In genomic region chr3:10933958-10934481, GRCh38 we compare ENCODE assay signal across 20 cellular contexts. TPM values are rescaled to one million over a fixed set of nuclear protein-coding genes. Genes with fewer than 3 reads are reported as not detected.
DNase-seq lines count a peak whose midpoint lies in the region; ATAC-seq, FAIRE-seq and TF ChIP-seq lines count a peak whose summit lies in the region.
"Had no signal": no experiment of that assay in that cellular context is flagged by ENCODE, and none has a peak within 500 bp of the region (broad histone marks: within the 10 kb centered on the region; RNA-seq: fewer than 3 reads in every experiment).

No MANE protein-coding gene starts in this region.

- POLR2A ChIA-PET in activated CD4-positive, alpha-beta memory T cell treated with anti-CD3 and anti-CD28 coated beads for 36 hours (lab: Charles Lee), result no interaction called here

- H3K36me3 ChIP-seq in right atrium auricular region (no peaks in the 10 kb centered on the region), left ventricle myocardium inferior (no peaks in the 10 kb centered on the region), upper lobe of right lung (no peaks in the 10 kb centered on the region)
- H3K36me3 ChIP-seq: thoracic aorta had no signal

- H3K9me3 Mint-ChIP-seq in activated CD4-positive, alpha-beta memory T cell treated with anti-CD3 and anti-CD28 coated beads for 36 hours, result no peaks in the 10 kb centered on the region
- H3K9me3 Mint-ChIP-seq: activated naive CD4-positive, alpha-beta T cell treated with anti-CD3 and anti-CD28 coated beads for 36 hours; mesothelial cell of epicardium had no signal

- H3K9me3 ChIP-seq in right atrium auricular region (no peaks in the 10 kb centered on the region), left ventricle myocardium inferior (replicated peaks) (no peaks in the 10 kb centered on the region), upper lobe of right lung (no peaks in the 10 kb centered on the region)
- H3K9me3 ChIP-seq: thoracic aorta had no signal

- CTCF ChIA-PET in activated CD4-positive, alpha-beta memory T cell treated with anti-CD3 and anti-CD28 coated beads for 36 hours (lab: Charles Lee), result no interaction called here

- TF ChIP-seq CTCF in right atrium auricular region (IDR thresholded peaks at IDR 0.05) (no peak), left ventricle myocardium inferior (IDR thresholded peaks at IDR 0.05; ENCODE audit: borderline replicate concordance) (no peak), upper lobe of right lung (IDR thresholded peaks at IDR 0.05) (no peak)

- H3K36me3 Mint-ChIP-seq in activated CD4-positive, alpha-beta memory T cell treated with anti-CD3 and anti-CD28 coated beads for 36 hours, result no peaks in the 10 kb centered on the region
- H3K36me3 Mint-ChIP-seq: mesothelial cell of epicardium had no signal

- no peak for FAIRE-seq in RCC 7860 (lab: Jason Lieb, UNC)
- FAIRE-seq: GM18507 had no signal

- H3K4me1 ChIP-seq in right atrium auricular region (no peaks in the 10 kb centered on the region), left ventricle myocardium inferior (no peaks in the 10 kb centered on the region), upper lobe of right lung (no peaks in the 10 kb centered on the region)

- H3K27me3 ChIP-seq in right atrium auricular region (no peaks in the 10 kb centered on the region), left ventricle myocardium inferior (ENCODE audit: low read depth) (peaks cover 63% of the 10 kb centered on the region), upper lobe of right lung (no peaks in the 10 kb centered on the region)
- H3K27me3 ChIP-seq: dorsolateral prefrontal cortex had no signal

- H3K27ac ChIP-seq in right atrium auricular region (no peak overlapping the region), left ventricle myocardium inferior (replicated peaks) (peak overlapping the region; percentile 16), upper lobe of right lung (no peak overlapping the region)
- H3K27ac ChIP-seq: SK-N-MC, thoracic aorta had no signal

- peak; percentile 30 for ATAC-seq in upper lobe of right lung
- ATAC-seq: activated CD4-positive, alpha-beta T cell treated with anti-CD3 and anti-CD28 coated beads for 36 hours had no signal

- no peak overlapping the region for H3K4me3 Mint-ChIP-seq in activated CD4-positive, alpha-beta memory T cell treated with anti-CD3 and anti-CD28 coated beads for 36 hours
- H3K4me3 Mint-ChIP-seq: activated CD4-positive, alpha-beta T cell treated with anti-CD3 and anti-CD28 coated beads for 36 hours; activated naive CD4-positive, alpha-beta T cell treated with anti-CD3 and anti-CD28 coated beads for 36 hours; mesothelial cell of epicardium had no signal

- DNase-seq in cardiac septum (ENCODE audit: low spot score), result peak; percentile 70
- DNase-seq in right atrium auricular region (ENCODE audit: low spot score), result no peak
- peak; percentile 10 for DNase-seq in amniotic epithelial cell (ENCODE audit: low read depth)
- no peak for DNase-seq in left ventricle myocardium inferior
- DNase-seq in upper lobe of right lung, result peak; percentile 61
- no peak for DNase-seq in activated T-cell treated with anti-CD3 and anti-CD28 coated beads, Interleukin-2, amount 50 U/mL, for 1 hour
- no peak for DNase-seq in RCC 7860 (ENCODE audit: low spot score)
- no peak for DNase-seq in activated CD4-positive, alpha-beta memory T cell treated with anti-CD3 and anti-CD28 coated beads for 36 hours
- DNase-seq: activated CD4-positive, alpha-beta T cell treated with anti-CD3 and anti-CD28 coated beads for 36 hours; activated naive CD4-positive, alpha-beta T cell treated with anti-CD3 and anti-CD28 coated beads for 36 hours; DND-41; hippocampal formation; NCI-H1048; NCI-H526 treated with DMSO at 0.1 percent for 48 hours had no signal

- no peak overlapping the region for H3K27ac Mint-ChIP-seq in activated CD4-positive, alpha-beta memory T cell treated with anti-CD3 and anti-CD28 coated beads for 36 hours
- H3K27ac Mint-ChIP-seq: activated CD4-positive, alpha-beta T cell treated with anti-CD3 and anti-CD28 coated beads for 36 hours; activated naive CD4-positive, alpha-beta T cell treated with anti-CD3 and anti-CD28 coated beads for 36 hours; mesothelial cell of epicardium had no signal

- intact Hi-C loops in cardiac septum (cut with DNase I) (no loop called here), left ventricle myocardium inferior (cut with micrococcal nuclease) (no loop called here), upper lobe of right lung (cut with DNase I) (no loop called here)
- intact Hi-C loops in activated CD4-positive, alpha-beta memory T cell treated with anti-CD3 and anti-CD28 coated beads for 36 hours (cut with micrococcal nuclease), result no loop called here

- no peaks in the 10 kb centered on the region for H3K4me1 Mint-ChIP-seq in activated CD4-positive, alpha-beta memory T cell treated with anti-CD3 and anti-CD28 coated beads for 36 hours (ENCODE audit: low read depth)
- H3K4me1 Mint-ChIP-seq: activated CD4-positive, alpha-beta T cell treated with anti-CD3 and anti-CD28 coated beads for 36 hours; mesothelial cell of epicardium had no signal

- H3K4me3 ChIP-seq in right atrium auricular region (no peak overlapping the region), left ventricle myocardium inferior (no peak overlapping the region), upper lobe of right lung (no peak overlapping the region)
- H3K4me3 ChIP-seq: dorsolateral prefrontal cortex, SK-N-MC, thoracic aorta had no signal

- peaks cover under 1% of the 10 kb centered on the region for H3K27me3 Mint-ChIP-seq in activated CD4-positive, alpha-beta memory T cell treated with anti-CD3 and anti-CD28 coated beads for 36 hours
- H3K27me3 Mint-ChIP-seq: activated CD4-positive, alpha-beta T cell treated with anti-CD3 and anti-CD28 coated beads for 36 hours had no signal

RNA-seq across cellular contexts. Expression of gene SLC6A1, which starts 58.5 kb away (rescaled TPM):
- total RNA-seq in cardiac septum, result 2.1 TPM
- 1 to 10 TPM; 1.3 to 4.1 TPM for total RNA-seq in right atrium auricular region
- total RNA-seq in left ventricle myocardium inferior, result 0.77 TPM
- total RNA-seq in upper lobe of right lung, result 0.84 TPM
- total RNA-seq in activated CD4-positive, alpha-beta memory T cell treated with anti-CD3 and anti-CD28 coated beads for 36 hours, result not detected
- total RNA-seq: activated CD4-positive, alpha-beta T cell treated with anti-CD3 and anti-CD28 coated beads for 36 hours; activated naive CD4-positive, alpha-beta T cell treated with anti-CD3 and anti-CD28 coated beads for 36 hours; mesothelial cell of epicardium; renal cortical epithelial cell had no signal

Comparison
In these comparisons a context has a peak if more than half of its experiments do, and no peak if none do; other contexts are left out.
1. DNase-seq: peak in cardiac septum (single experiment), amniotic epithelial cell (single experiment) and upper lobe of right lung (single experiment); none in right atrium auricular region (single experiment), left ventricle myocardium inferior (single experiment), activated T-cell treated with anti-CD3 and anti-CD28 coated beads, Interleukin-2, amount 50 U/mL, for 1 hour (single experiment), RCC 7860 (single experiment) and activated CD4-positive, alpha-beta memory T cell treated with anti-CD3 and anti-CD28 coated beads for 36 hours (single experiment).